In genomic region chr9:87064311-87064710, GRCh38 we compare ENCODE assay signal across 23 cellular contexts.
A peak's percentile ranks its signal among the peaks of the same experiment; 100 is the strongest.
DNase-seq lines count a peak whose midpoint lies in the region; FAIRE-seq and TF ChIP-seq lines count a peak whose summit lies in the region.
"Had no signal": no experiment of that assay in that cellular context is flagged by ENCODE, and none has a peak within 500 bp of the region (broad histone marks: within the 10 kb centered on the region; RNA-seq: fewer than 3 reads in every experiment).

No MANE protein-coding gene starts in this region.

- TF ChIP-seq CTCF in MCF 10A (IDR thresholded peaks at IDR 0.05; ENCODE audit: unreplicated experiment) (no peak), breast epithelium (IDR thresholded peaks at IDR 0.05) (no peak), nephron (IDR thresholded peaks at IDR 0.05; ENCODE audit: unreplicated experiment in 3 of 3) (no peak), stomach (IDR thresholded peaks at IDR 0.05) (no peak), suprapubic skin (IDR thresholded peaks at IDR 0.05) (no peak)

- FAIRE-seq in small intestine (lab: Jason Lieb, UNC) = no peak
- FAIRE-seq: HepG2 had no signal

- intact Hi-C loops in MCF 10A (cut with micrococcal nuclease) (loop anchor here (10.0 kb wide), 1 partner anchor 120 kb away; the partner anchor contains the start of gene GAS1), breast epithelium (cut with DNase I; ENCODE audit: low total_unique reads) (no loop called here), stomach (cut with DNase I; ENCODE audit: low total_unique reads) (no loop called here)

- H3K4me1 ChIP-seq in breast epithelium (no peaks in the 10 kb centered on the region), stomach (peaks cover 0 to 7% (median 0%) of the 10 kb centered on the region in 4 donors), suprapubic skin (peaks cover 13% of the 10 kb centered on the region), small intestine (ENCODE audit: control insufficient read depth in 2 of 2, insufficient read depth in 1 of 2, low read depth in 1 of 2, low read length in 1 of 2) (no peaks in the 10 kb centered on the region)
- H3K4me1 ChIP-seq: Caco-2 had no signal

- H3K27ac ChIP-seq in breast epithelium (peak overlapping the region in 1 of 2 donors; percentile 55), stomach (no peak overlapping the region), suprapubic skin (no peak overlapping the region), small intestine (ENCODE audit: low read depth in 1 of 2, low read length in 1 of 2) (no peak overlapping the region)
- H3K27ac ChIP-seq: 22Rv1; BLaER1 treated with 17β-estradiol and CSF1 and Interleukin-3, amounts not matched to agents 10 nM and 100 nM; HL-60 had no signal

- H3K27me3 Mint-ChIP-seq in MCF 10A (ENCODE audit: insufficient read depth, unreplicated experiment) = no peaks in the 10 kb centered on the region
- no peaks in the 10 kb centered on the region for H3K27me3 Mint-ChIP-seq in nephron (ENCODE audit: low read depth)

- H3K9me3 Mint-ChIP-seq in MCF 10A (ENCODE audit: unreplicated experiment) (peaks cover 7% of the 10 kb centered on the region), nephron (no peaks in the 10 kb centered on the region)
- H3K9me3 Mint-ChIP-seq: CD4-positive, alpha-beta memory T cell; H9 had no signal

- CTCF ChIA-PET in MCF 10A (lab: Yijun Ruan, JAX) = interaction anchor here (0.6 kb wide), 1 partner anchor 77 kb away, joined by 3 read pairs; no protein-coding TSS in a partner anchor

- POLR2A ChIA-PET in MCF 10A (lab: Yijun Ruan, JAX) = interaction anchor here (0.7 to 1.2 kb wide), 4 partner anchors 44 to 711 kb away, joined by 3 to 4 read pairs (median 3); partner anchors contain the start of gene GAS1

- H3K4me1 Mint-ChIP-seq in MCF 10A (ENCODE audit: insufficient read depth, unreplicated experiment) = peaks cover 55% of the 10 kb centered on the region
- peaks cover 34% of the 10 kb centered on the region for H3K4me1 Mint-ChIP-seq in nephron
- H3K4me1 Mint-ChIP-seq: CD4-positive, alpha-beta memory T cell; H9 had no signal

- TF ChIP-seq POLR2A in breast epithelium (IDR thresholded peaks at IDR 0.05) (no peak), stomach (IDR thresholded peaks at IDR 0.05) (no peak), suprapubic skin (IDR thresholded peaks at IDR 0.05) (no peak)

- DNase-seq in MCF 10A (ENCODE audit: unreplicated experiment) (no peak), breast epithelium (ENCODE audit: low spot score in 2 of 2) (no peak), stomach (peak; percentile 35), suprapubic skin (ENCODE audit: low spot score in 2 of 2) (no peak), small intestine (no peak)
- DNase-seq in activated CD4-positive, CD25-positive, alpha-beta regulatory T cell treated with anti-CD3 and anti-CD28 coated beads, Interleukin-2, amount 50 U/mL, for 72 hours = no peak
- DNase-seq in stimulated activated CD4-positive, alpha-beta T cell treated with anti-CD3 and anti-CD28 coated beads, Interleukin-1b, Interleukin-23, amount 100 ng/mL, for 48 hours = no peak
- DNase-seq: Caco-2; CD4-positive, alpha-beta memory T cell; DMS 273 treated with DMSO at 0.1 percent for 48 hours; DMS79 treated with DMSO at 0.1 percent for 48 hours; H9; KBM-7; NCI-H1092 treated with DMSO at 0.1 percent for 48 hours; NCI-H146; NCI-H2029 treated with DMSO at 0.1 percent for 48 hours; NCI-H524 treated with DMSO at 0.1 percent for 48 hours; NCI-H82 had no signal

- H3K27me3 ChIP-seq in breast epithelium (no peaks in the 10 kb centered on the region), stomach (peaks cover 0 to 7% (median 0%) of the 10 kb centered on the region in 3 donors), suprapubic skin (no peaks in the 10 kb centered on the region), small intestine (ENCODE audit: control insufficient read depth in 2 of 2, insufficient read depth in 2 of 2, low read length in 2 of 2) (peaks cover 0 to 2% of the 10 kb centered on the region in 2 donors)
- H3K27me3 ChIP-seq: BLaER1 treated with 17β-estradiol and CSF1 and Interleukin-3, amounts not matched to agents 10 nM and 100 nM had no signal

- H3K36me3 Mint-ChIP-seq in MCF 10A (ENCODE audit: insufficient read depth, unreplicated experiment) (no peaks in the 10 kb centered on the region), nephron (ENCODE audit: low read depth) (no peaks in the 10 kb centered on the region)
- H3K36me3 Mint-ChIP-seq: CD4-positive, alpha-beta memory T cell had no signal

- WGBS in stomach, 5 donors = 45 to 70% (median 56%) methylated on average over 4 of the region's 4 CpGs
- WGBS in suprapubic skin = 50% methylated on average over 4 of the region's 4 CpGs
- WGBS in small intestine, 3 donors = 36 to 68% (median 46%) methylated on average over 4 of the region's 4 CpGs

- H3K4me3 ChIP-seq in breast epithelium = no peak overlapping the region
- no peak overlapping the region for H3K4me3 ChIP-seq in stomach
- H3K4me3 ChIP-seq in suprapubic skin = no peak overlapping the region
- H3K4me3 ChIP-seq in small intestine (ENCODE audit: low read depth in 1 of 2, low read length in 2 of 2) = no peak overlapping the region
- H3K4me3 ChIP-seq: BLaER1 treated with 17β-estradiol and CSF1 and Interleukin-3, amounts not matched to agents 10 nM and 100 nM had no signal

- H3K4me3 Mint-ChIP-seq in MCF 10A (ENCODE audit: unreplicated experiment) = no peak overlapping the region
- no peak overlapping the region for H3K4me3 Mint-ChIP-seq in nephron
- H3K4me3 Mint-ChIP-seq: CD4-positive, alpha-beta memory T cell; H9 had no signal

- peak overlapping the region; percentile 65 for H3K27ac Mint-ChIP-seq in MCF 10A (ENCODE audit: low read depth, unreplicated experiment)
- peak overlapping the region; percentile 67 to 70 (median 68) for H3K27ac Mint-ChIP-seq in nephron
- H3K27ac Mint-ChIP-seq: CD4-positive, alpha-beta memory T cell; H9 had no signal

- H3K9me3 ChIP-seq in breast epithelium = no peaks in the 10 kb centered on the region
- no peaks in the 10 kb centered on the region for H3K9me3 ChIP-seq in stomach
- no peaks in the 10 kb centered on the region for H3K9me3 ChIP-seq in suprapubic skin
- no peaks in the 10 kb centered on the region for H3K9me3 ChIP-seq in small intestine (ENCODE audit: control insufficient read depth, low read depth)
- H3K9me3 ChIP-seq: BLaER1 treated with 17β-estradiol and CSF1 and Interleukin-3, amounts not matched to agents 10 nM and 100 nM; Caco-2 had no signal

- no peaks in the 10 kb centered on the region for H3K36me3 ChIP-seq in breast epithelium
- H3K36me3 ChIP-seq in stomach = no peaks in the 10 kb centered on the region
- H3K36me3 ChIP-seq in suprapubic skin = no peaks in the 10 kb centered on the region
- H3K36me3 ChIP-seq in small intestine (ENCODE audit: control insufficient read depth in 2 of 2, insufficient read depth in 2 of 2, low read length in 2 of 2) = no peaks in the 10 kb centered on the region
- H3K36me3 ChIP-seq: BLaER1 treated with 17β-estradiol and CSF1 and Interleukin-3, amounts not matched to agents 10 nM and 100 nM had no signal

- no TSS peak for BruUV-seq in MCF 10A (replicated peaks; lab: Mats Ljungman, UMichigan)

- TF ChIP-seq EP300 in stomach (IDR thresholded peaks at IDR 0.05) = no peak
- no peak for TF ChIP-seq EP300 in suprapubic skin (IDR thresholded peaks at IDR 0.05)
